In the genomic region with DNA sequence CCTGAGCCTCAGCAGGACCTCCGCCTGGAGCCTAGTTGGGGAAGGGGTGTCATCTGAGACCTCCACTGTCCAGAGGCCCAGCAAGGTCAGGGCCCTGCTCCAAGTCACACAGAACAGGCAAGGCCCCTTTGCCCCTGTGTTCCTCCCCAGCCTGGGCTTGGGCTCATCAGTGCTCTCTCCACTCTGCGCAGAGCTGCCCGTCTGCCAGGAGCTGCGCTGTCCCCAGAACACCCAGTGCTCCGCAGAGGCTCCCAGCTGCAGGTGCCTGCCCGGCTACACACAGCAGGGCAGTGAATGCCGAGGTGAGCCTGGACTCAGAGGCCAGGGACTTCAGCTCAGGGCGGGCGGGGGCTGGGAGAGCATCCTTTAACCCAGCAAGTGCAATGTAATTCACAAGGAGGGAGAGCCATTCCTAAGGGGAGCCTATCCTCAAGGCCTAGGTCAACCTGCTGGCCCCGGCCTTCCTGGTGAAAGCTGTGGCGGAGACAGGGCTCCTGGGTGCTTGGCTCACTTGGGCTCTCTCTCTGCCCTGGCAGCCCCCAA, we compare ENCODE assay signal across 4 cellular contexts.
TF ChIP-seq lines count a peak whose summit lies in the region.

No MANE protein-coding gene starts in this region.

TF ChIP-seq in SK-N-SH treated with all-trans-retinoic acid at 6 μM for 48 hours, 23 proteins besides CTCF, POLR2A, EP300 and RAD21:
- TF ChIP-seq ISL1 (CRISPR knock-in tag; IDR thresholded peaks at IDR 0.05), result no peak
- TF ChIP-seq, protein P1, sequence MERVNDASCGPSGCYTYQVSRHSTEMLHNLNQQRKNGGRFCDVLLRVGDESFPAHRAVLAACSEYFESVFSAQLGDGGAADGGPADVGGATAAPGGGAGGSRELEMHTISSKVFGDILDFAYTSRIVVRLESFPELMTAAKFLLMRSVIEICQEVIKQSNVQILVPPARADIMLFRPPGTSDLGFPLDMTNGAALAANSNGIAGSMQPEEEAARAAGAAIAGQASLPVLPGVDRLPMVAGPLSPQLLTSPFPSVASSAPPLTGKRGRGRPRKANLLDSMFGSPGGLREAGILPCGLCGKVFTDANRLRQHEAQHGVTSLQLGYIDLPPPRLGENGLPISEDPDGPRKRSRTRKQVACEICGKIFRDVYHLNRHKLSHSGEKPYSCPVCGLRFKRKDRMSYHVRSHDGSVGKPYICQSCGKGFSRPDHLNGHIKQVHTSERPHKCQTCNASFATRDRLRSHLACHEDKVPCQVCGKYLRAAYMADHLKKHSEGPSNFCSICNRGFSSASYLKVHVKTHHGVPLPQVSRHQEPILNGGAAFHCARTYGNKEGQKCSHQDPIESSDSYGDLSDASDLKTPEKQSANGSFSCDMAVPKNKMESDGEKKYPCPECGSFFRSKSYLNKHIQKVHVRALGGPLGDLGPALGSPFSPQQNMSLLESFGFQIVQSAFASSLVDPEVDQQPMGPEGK (CRISPR knock-in tag; IDR thresholded peaks at IDR 0.05; ENCODE audit: borderline replicate concordance), result no peak
- no peak for TF ChIP-seq SNAI2 (CRISPR knock-in tag; IDR thresholded peaks at IDR 0.05)
- TF ChIP-seq ZFP30 (CRISPR knock-in tag; IDR thresholded peaks at IDR 0.05), result no peak
- TF ChIP-seq ZNF565 (CRISPR knock-in tag; conservative IDR thresholded peaks at IDR 0.05; ENCODE audit: low read depth), result no peak

TF ChIP-seq in SK-N-SH, 30 proteins besides CTCF, POLR2A, EP300 and RAD21:
- TF ChIP-seq TAF1 (IDR thresholded peaks at IDR 0.05; ENCODE audit: borderline replicate concordance, low read depth, low read length), result no peak
- TF ChIP-seq, protein P2, sequence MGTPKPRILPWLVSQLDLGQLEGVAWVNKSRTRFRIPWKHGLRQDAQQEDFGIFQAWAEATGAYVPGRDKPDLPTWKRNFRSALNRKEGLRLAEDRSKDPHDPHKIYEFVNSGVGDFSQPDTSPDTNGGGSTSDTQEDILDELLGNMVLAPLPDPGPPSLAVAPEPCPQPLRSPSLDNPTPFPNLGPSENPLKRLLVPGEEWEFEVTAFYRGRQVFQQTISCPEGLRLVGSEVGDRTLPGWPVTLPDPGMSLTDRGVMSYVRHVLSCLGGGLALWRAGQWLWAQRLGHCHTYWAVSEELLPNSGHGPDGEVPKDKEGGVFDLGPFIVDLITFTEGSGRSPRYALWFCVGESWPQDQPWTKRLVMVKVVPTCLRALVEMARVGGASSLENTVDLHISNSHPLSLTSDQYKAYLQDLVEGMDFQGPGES (IDR thresholded peaks at IDR 0.05; ENCODE audit: low read depth, low read length), result no peak
- no peak for TF ChIP-seq RCOR1 (IDR thresholded peaks at IDR 0.05; ENCODE audit: low read length)
- no peak for TF ChIP-seq FOXM1 (IDR thresholded peaks at IDR 0.05; ENCODE audit: low read depth)
- no peak for TF ChIP-seq GATA2 (CRISPR knock-in tag; IDR thresholded peaks at IDR 0.05)
- TF ChIP-seq RFX5 (IDR thresholded peaks at IDR 0.05; ENCODE audit: low read length), result no peak
- no peak for TF ChIP-seq FOXJ3 (CRISPR knock-in tag; IDR thresholded peaks at IDR 0.05)

TF ChIP-seq in HCT116, 20 proteins besides CTCF, POLR2A, EP300 and RAD21:
- no peak for TF ChIP-seq SIN3A (IDR thresholded peaks at IDR 0.05; ENCODE audit: low read depth)

TF ChIP-seq in WTC11, 78 proteins besides CTCF, POLR2A, EP300 and RAD21:
- no peak for TF ChIP-seq E2F4 (CRISPR knock-in tag; IDR thresholded peaks at IDR 0.05; ENCODE audit: borderline replicate concordance, low read depth)
